27 cellular contexts compared by ENCODE assay signal in the genomic region with DNA sequence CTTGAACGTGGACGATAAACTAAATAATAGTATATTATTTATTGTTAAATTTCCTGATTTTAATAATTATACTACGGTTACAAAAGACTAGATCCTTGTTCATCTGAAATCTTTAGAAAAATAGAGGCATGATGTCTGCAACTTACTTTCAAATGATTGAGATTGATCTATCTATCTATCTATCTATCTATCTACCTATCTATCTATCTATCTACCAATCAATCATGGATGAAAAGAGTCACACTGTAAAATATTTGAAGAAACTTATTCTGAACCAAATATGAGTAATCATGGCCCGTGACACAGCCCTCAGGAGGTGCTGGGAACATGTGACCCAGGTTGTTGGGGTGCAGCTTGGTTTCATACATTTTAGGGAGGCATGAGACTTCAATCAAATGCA. TPM values are rescaled to one million over a fixed set of nuclear protein-coding genes. Genes with fewer than 3 reads are reported as not detected.
"Had no signal": no experiment of that assay in that cellular context is flagged by ENCODE, and none has a peak within 500 bp of the region (broad histone marks: within the 10 kb centered on the region; RNA-seq: fewer than 3 reads in every experiment).

No MANE protein-coding gene starts in this region.

- H3K36me3 ChIP-seq: left ventricle myocardium inferior, neural progenitor cell, neutrophil, prostate gland, sigmoid colon, spleen, tibial nerve, vagina had no signal

- H3K9me3 ChIP-seq: left ventricle myocardium inferior, neutrophil, prostate gland, sigmoid colon, spleen, tibial nerve, vagina had no signal

- H2AFZ ChIP-seq: hepatocyte, neural progenitor cell, parathyroid adenoma had no signal

- H3K4me3 ChIP-seq: hepatocyte, left ventricle myocardium inferior, lung, neural progenitor cell, prostate gland, sigmoid colon, spleen, tibial nerve, vagina had no signal

- H3K4me3 Mint-ChIP-seq: mesothelial cell of epicardium; naive B cell; natural killer cell; nephron progenitor cell; neural progenitor cell; stimulated activated effector memory CD8-positive, alpha-beta T cell treated with anti-CD3 and anti-CD28 coated beads, Interleukin-12 subunit alpha, Interleukin-12 subunit beta, amount 100 ng/mL, for 72 hours; stimulated activated naive CD8-positive, alpha-beta T cell treated with anti-CD3 and anti-CD28 coated beads, Interleukin-15, Interleukin-2, amounts not matched to agents 100 ng/mL and 50 ng/mL, for 24 hours; type B pancreatic cell had no signal

- H3K79me2 ChIP-seq: hepatocyte, parathyroid adenoma had no signal

- H3K9me3 Mint-ChIP-seq: mesothelial cell of epicardium; natural killer cell; nephron progenitor cell; neural progenitor cell; stimulated activated effector memory CD8-positive, alpha-beta T cell treated with anti-CD3 and anti-CD28 coated beads, Interleukin-12 subunit alpha, Interleukin-12 subunit beta, amount 100 ng/mL, for 72 hours; stimulated activated naive CD8-positive, alpha-beta T cell treated with anti-CD3 and anti-CD28 coated beads, Interleukin-15, Interleukin-2, amounts not matched to agents 100 ng/mL and 50 ng/mL, for 24 hours; type B pancreatic cell had no signal

- ATAC-seq: natural killer cell; right cardiac atrium; stimulated activated effector memory CD8-positive, alpha-beta T cell treated with anti-CD3 and anti-CD28 coated beads, Interleukin-12 subunit alpha, Interleukin-12 subunit beta, amount 100 ng/mL, for 72 hours had no signal

- DNase-seq: islet precursor cell; left ventricle myocardium inferior; mesendoderm; naive B cell; natural killer cell; nephron progenitor cell; occipital lobe; retina; right cardiac atrium; sigmoid colon; spleen; stimulated activated CD4-positive, alpha-beta T cell treated with anti-CD3 and anti-CD28 coated beads, Interleukin-4, amount 100 ng/mL, for 24 hours; stimulated activated naive CD4-positive, alpha-beta T cell had no signal

- H3K4me2 ChIP-seq: hepatocyte, neural progenitor cell had no signal

- H3K27me3 ChIP-seq: hepatocyte, neural progenitor cell, sigmoid colon, spleen, tibial nerve, vagina had no signal

- H3K36me3 Mint-ChIP-seq: mesothelial cell of epicardium; naive B cell; natural killer cell; neural progenitor cell; stimulated activated effector memory CD8-positive, alpha-beta T cell treated with anti-CD3 and anti-CD28 coated beads, Interleukin-12 subunit alpha, Interleukin-12 subunit beta, amount 100 ng/mL, for 72 hours; type B pancreatic cell had no signal

- H3K27me3 Mint-ChIP-seq: type B pancreatic cell had no signal

- H3K27ac ChIP-seq: left ventricle myocardium inferior, neural progenitor cell, parathyroid adenoma, prostate gland, sigmoid colon, spleen, tibial nerve, vagina had no signal

- H3K27ac Mint-ChIP-seq: natural killer cell; neural progenitor cell; stimulated activated effector memory CD8-positive, alpha-beta T cell treated with anti-CD3 and anti-CD28 coated beads, Interleukin-12 subunit alpha, Interleukin-12 subunit beta, amount 100 ng/mL, for 72 hours; stimulated activated naive CD8-positive, alpha-beta T cell treated with anti-CD3 and anti-CD28 coated beads, Interleukin-15, Interleukin-2, amounts not matched to agents 100 ng/mL and 50 ng/mL, for 24 hours; type B pancreatic cell had no signal

- H3K4me1 ChIP-seq: left ventricle myocardium inferior, parathyroid adenoma, prostate gland, vagina had no signal

- H3K9ac ChIP-seq: neural progenitor cell, parathyroid adenoma had no signal

- FAIRE-seq: small intestine had no signal

RNA-seq across cellular contexts. Expression of a gene that starts 18.4 kb away (rescaled TPM):
- total RNA-seq: hepatocyte, mononuclear cell, natural killer cell had no signal
